ENCODE assay signal across 39 cellular contexts in the genomic region with DNA sequence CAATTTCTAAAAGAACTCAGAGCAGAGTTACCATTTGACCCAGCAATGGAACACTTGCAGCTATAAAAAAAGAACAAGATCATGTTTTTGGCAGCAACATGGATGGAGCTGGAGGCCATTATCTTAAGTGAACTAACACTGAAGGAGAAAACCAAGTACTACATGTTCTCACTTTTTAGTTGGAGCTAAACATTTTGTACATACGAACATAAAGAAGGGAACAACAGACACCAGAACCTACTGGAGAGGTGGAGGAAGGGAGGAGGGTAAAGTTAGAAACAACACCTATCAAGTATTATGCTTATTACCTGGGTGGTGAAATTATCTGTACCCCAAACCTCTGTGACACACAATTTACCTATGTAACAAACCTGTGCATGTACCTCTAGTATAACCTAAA.
"Had no signal": no experiment of that assay in that cellular context is flagged by ENCODE, and none has a peak within 500 bp of the region (broad histone marks: within the 10 kb centered on the region; RNA-seq: fewer than 3 reads in every experiment).

No MANE protein-coding gene starts in this region.

- H3K4me3 ChIP-seq: adrenal gland, ascending aorta, body of pancreas, breast epithelium, cardiac muscle cell had no signal

- H3K9me3 ChIP-seq: body of pancreas had no signal

- H3K27me3 Mint-ChIP-seq: activated naive CD4-positive, alpha-beta T cell treated with anti-CD3 and anti-CD28 coated beads, Interleukin-2, amount 10 ng/mL, durations not matched to agents 7 days and 5 days; activated naive CD4-positive, alpha-beta T cell treated with anti-CD3 and anti-CD28 coated beads, Interleukin-2, amount 50 U/mL, for 24 hours; activated naive CD8-positive, alpha-beta T cell; activated naive CD8-positive, alpha-beta T cell treated with anti-CD3 and anti-CD28 coated beads for 36 hours; activated naive CD8-positive, alpha-beta T cell treated with anti-CD3 and anti-CD28 coated beads, Interleukin-2, amount 10 ng/mL, durations not matched to agents 7 days and 5 days; activated naive CD8-positive, alpha-beta T cell treated with anti-CD3 and anti-CD28 coated beads, Interleukin-2, amount 50 U/mL, for 24 hours; activated T-cell treated with anti-CD3 and anti-CD28 coated beads, Interleukin-2, amount 50 U/mL, for 24 hours; activated T-helper 17 cell treated with anti-CD3 and anti-CD28 coated beads, Interleukin-2, amount 50 U/mL, for 72 hours; brain; central memory CD8-positive, alpha-beta T cell had no signal

- H3K4me1 ChIP-seq: adrenal gland, ascending aorta, body of pancreas, breast epithelium had no signal

- H3K9me3 Mint-ChIP-seq: activated naive CD8-positive, alpha-beta T cell treated with anti-CD3 and anti-CD28 coated beads, Interleukin-2, amount 10 ng/mL, durations not matched to agents 7 days and 5 days; activated T-helper 1 cell treated with anti-CD3 and anti-CD28 coated beads, Interleukin-12 subunit alpha, Interleukin-12 subunit beta, Interleukin-2, Interleukin-4 antibody, amounts not matched to agents 30 ng/mL and 10 ng/mL and 1 ng/mL, durations not matched to agents 14 hours and 24 hours and 36 hours had no signal

- DNase-seq: activated effector memory CD4-positive, alpha-beta T cell treated with anti-CD3 and anti-CD28 coated beads, Interleukin-2, amount 50 U/mL, for 16 hours; activated effector memory CD4-positive, alpha-beta T cell treated with Interleukin-2 at 50 U/mL for 16 hours; activated gamma-delta T cell; activated gamma-delta T cell treated with Interleukin-2 at 50 U/mL for 16 hours; activated naive CD4-positive, alpha-beta T cell; activated naive CD4-positive, alpha-beta T cell treated with anti-CD3 and anti-CD28 coated beads for 36 hours; activated naive CD4-positive, alpha-beta T cell treated with anti-CD3 and anti-CD28 coated beads, Interleukin-2, amount 10 ng/mL, durations not matched to agents 7 days and 5 days; activated naive CD4-positive, alpha-beta T cell treated with anti-CD3 and anti-CD28 coated beads, Interleukin-2, amount 50 U/mL, for 16 hours; activated naive CD4-positive, alpha-beta T cell treated with Interleukin-2 at 50 U/mL for 16 hours; activated naive CD8-positive, alpha-beta T cell treated with anti-CD3 and anti-CD28 coated beads for 36 hours; activated naive CD8-positive, alpha-beta T cell treated with anti-CD3 and anti-CD28 coated beads, Interleukin-2, amount 10 ng/mL, durations not matched to agents 7 days and 5 days; activated naive CD8-positive, alpha-beta T cell treated with anti-CD3 and anti-CD28 coated beads, Interleukin-2, amount 50 U/mL, for 24 hours; activated T-cell treated with anti-CD3 and anti-CD28 coated beads, Interleukin-2, amount 50 U/mL, for 1 hour; activated T-cell treated with anti-CD3 and anti-CD28 coated beads, Interleukin-2, amount 50 U/mL, for 24 hours; activated T-cell treated with anti-CD3 and anti-CD28 coated beads, Interleukin-2, amount 50 U/mL, for 4 hours; activated T-cell treated with anti-CD3 and anti-CD28 coated beads, Interleukin-2, amount 50 U/mL, for 48 hours; activated T-cell treated with anti-CD3 and anti-CD28 coated beads, Interleukin-2, amount 50 U/mL, for 72 hours; adrenal gland; amniotic stem cell; amygdala; anterior cingulate cortex; aorta; body of pancreas; brain microvascular endothelial cell; caudate nucleus; central memory CD4-positive, alpha-beta T cell; cerebellar nuclear complex had no signal

- H3K36me3 ChIP-seq: adrenal gland, ascending aorta, brain microvascular endothelial cell, breast epithelium, cardiac muscle cell had no signal

- H3K4me3 Mint-ChIP-seq: activated naive CD4-positive, alpha-beta T cell treated with anti-CD3 and anti-CD28 coated beads for 36 hours; activated naive CD4-positive, alpha-beta T cell treated with anti-CD3 and anti-CD28 coated beads, Interleukin-2, amount 10 ng/mL, durations not matched to agents 7 days and 5 days; activated naive CD4-positive, alpha-beta T cell treated with anti-CD3 and anti-CD28 coated beads, Interleukin-2, amount 50 U/mL, for 24 hours; activated naive CD8-positive, alpha-beta T cell; activated naive CD8-positive, alpha-beta T cell treated with anti-CD3 and anti-CD28 coated beads for 36 hours; activated naive CD8-positive, alpha-beta T cell treated with anti-CD3 and anti-CD28 coated beads, Interleukin-2, amount 10 ng/mL, durations not matched to agents 7 days and 5 days; activated naive CD8-positive, alpha-beta T cell treated with anti-CD3 and anti-CD28 coated beads, Interleukin-2, amount 50 U/mL, for 24 hours; activated T-cell treated with anti-CD3 and anti-CD28 coated beads, Interleukin-2, amount 50 U/mL, for 24 hours; activated T-cell treated with anti-CD3 and anti-CD28 coated beads, Interleukin-2, amount 50 U/mL, for 4 hours; activated T-cell treated with anti-CD3 and anti-CD28 coated beads, Interleukin-2, amount 50 U/mL, for 72 hours; activated T-helper 1 cell treated with anti-CD3 and anti-CD28 coated beads, Interleukin-12 subunit alpha, Interleukin-12 subunit beta, Interleukin-2, Interleukin-4 antibody, amounts not matched to agents 30 ng/mL and 10 ng/mL and 1 ng/mL, durations not matched to agents 14 hours and 24 hours and 36 hours; activated T-helper 17 cell treated with anti-CD3 and anti-CD28 coated beads, Interleukin-2, amount 50 U/mL, for 72 hours; brain; central memory CD8-positive, alpha-beta T cell had no signal

- FAIRE-seq: astrocyte had no signal

- H3K27ac ChIP-seq: adrenal gland, ascending aorta, body of pancreas, brain microvascular endothelial cell, breast epithelium, cardiac muscle cell had no signal

- H3K27ac Mint-ChIP-seq: activated naive CD4-positive, alpha-beta T cell treated with anti-CD3 and anti-CD28 coated beads for 36 hours; activated naive CD4-positive, alpha-beta T cell treated with anti-CD3 and anti-CD28 coated beads, Interleukin-2, amount 10 ng/mL, durations not matched to agents 7 days and 5 days; activated naive CD4-positive, alpha-beta T cell treated with anti-CD3 and anti-CD28 coated beads, Interleukin-2, amount 50 U/mL, for 24 hours; activated naive CD4-positive, alpha-beta T cell treated with anti-CD3 and anti-CD28 coated beads, Interleukin-2, amount 50 U/mL, for 72 hours; activated naive CD8-positive, alpha-beta T cell; activated naive CD8-positive, alpha-beta T cell treated with anti-CD3 and anti-CD28 coated beads for 36 hours; activated naive CD8-positive, alpha-beta T cell treated with anti-CD3 and anti-CD28 coated beads, Interleukin-2, amount 10 ng/mL, durations not matched to agents 7 days and 5 days; activated naive CD8-positive, alpha-beta T cell treated with anti-CD3 and anti-CD28 coated beads, Interleukin-2, amount 50 U/mL, for 24 hours; activated T-cell treated with anti-CD3 and anti-CD28 coated beads, Interleukin-2, amount 50 U/mL, for 24 hours; activated T-cell treated with anti-CD3 and anti-CD28 coated beads, Interleukin-2, amount 50 U/mL, for 72 hours; activated T-helper 1 cell treated with anti-CD3 and anti-CD28 coated beads, Interleukin-12 subunit alpha, Interleukin-12 subunit beta, Interleukin-2, Interleukin-4 antibody, amounts not matched to agents 30 ng/mL and 10 ng/mL and 1 ng/mL, durations not matched to agents 14 hours and 24 hours and 36 hours; activated T-helper 17 cell treated with anti-CD3 and anti-CD28 coated beads, Interleukin-2, amount 50 U/mL, for 72 hours; activated T-helper 2 cell treated with anti-CD3 and anti-CD28 coated beads, Interferon-gamma antibody, Interleukin-2, Interleukin-4, amounts not matched to agents 10 μg/mL and 5 μg/mL and 100 μg/mL, durations not matched to agents 14 hours and 24 hours and 36 hours; brain had no signal

- H3K27me3 ChIP-seq: adrenal gland, ascending aorta, body of pancreas, brain microvascular endothelial cell, breast epithelium, cardiac muscle cell had no signal

- H3K36me3 Mint-ChIP-seq: activated naive CD4-positive, alpha-beta T cell treated with anti-CD3 and anti-CD28 coated beads, Interleukin-2, amount 10 ng/mL, durations not matched to agents 7 days and 5 days; activated naive CD4-positive, alpha-beta T cell treated with anti-CD3 and anti-CD28 coated beads, Interleukin-2, amount 50 U/mL, for 24 hours; activated naive CD4-positive, alpha-beta T cell treated with anti-CD3 and anti-CD28 coated beads, Interleukin-2, amount 50 U/mL, for 72 hours; activated naive CD8-positive, alpha-beta T cell; activated naive CD8-positive, alpha-beta T cell treated with anti-CD3 and anti-CD28 coated beads for 36 hours; activated naive CD8-positive, alpha-beta T cell treated with anti-CD3 and anti-CD28 coated beads, Interleukin-2, amount 10 ng/mL, durations not matched to agents 7 days and 5 days had no signal

- H3K4me1 Mint-ChIP-seq: activated naive CD4-positive, alpha-beta T cell treated with anti-CD3 and anti-CD28 coated beads, Interleukin-2, amount 10 ng/mL, durations not matched to agents 7 days and 5 days; activated naive CD4-positive, alpha-beta T cell treated with anti-CD3 and anti-CD28 coated beads, Interleukin-2, amount 50 U/mL, for 24 hours; activated naive CD8-positive, alpha-beta T cell treated with anti-CD3 and anti-CD28 coated beads for 36 hours; activated naive CD8-positive, alpha-beta T cell treated with anti-CD3 and anti-CD28 coated beads, Interleukin-2, amount 10 ng/mL, durations not matched to agents 7 days and 5 days; activated naive CD8-positive, alpha-beta T cell treated with anti-CD3 and anti-CD28 coated beads, Interleukin-2, amount 50 U/mL, for 24 hours; activated T-helper 17 cell treated with anti-CD3 and anti-CD28 coated beads, Interleukin-2, amount 50 U/mL, for 72 hours; brain; central memory CD8-positive, alpha-beta T cell had no signal

- ATAC-seq: activated naive CD4-positive, alpha-beta T cell treated with anti-CD3 and anti-CD28 coated beads, Interleukin-2, amount 50 U/mL, for 72 hours; activated naive CD8-positive, alpha-beta T cell treated with anti-CD3 and anti-CD28 coated beads, Interleukin-2, amount 50 U/mL, for 24 hours; activated T-cell treated with anti-CD3 and anti-CD28 coated beads, Interleukin-2, amount 50 U/mL, for 4 hours; activated T-cell treated with anti-CD3 and anti-CD28 coated beads, Interleukin-2, amount 50 U/mL, for 72 hours; activated T-helper 17 cell treated with anti-CD3 and anti-CD28 coated beads, Interleukin-2, amount 50 U/mL, for 72 hours; body of pancreas had no signal
